25 cellular contexts compared by ENCODE assay signal in genomic region chr12:29334911-29335310, GRCh38.
"Had no signal": no experiment of that assay in that cellular context is flagged by ENCODE, and none has a peak within 500 bp of the region (broad histone marks: within the 10 kb centered on the region; RNA-seq: fewer than 3 reads in every experiment).

No MANE protein-coding gene starts in this region.

- H3K9me3 ChIP-seq: gastrocnemius medialis, ovary, psoas muscle, sigmoid colon, spleen, testis, tibial nerve, upper lobe of right lung, vagina had no signal

- H3K27me3 ChIP-seq: gastrocnemius medialis, ovary, sigmoid colon, spleen, testis, tibial nerve, upper lobe of right lung, vagina had no signal

- DNase-seq: cortex of kidney; effector memory CD8-positive, alpha-beta T cell; gastrocnemius medialis; head of caudate nucleus; kidney; natural killer cell; occipital lobe; ovary; posterior cingulate gyrus; psoas muscle; right cardiac atrium; sigmoid colon; spleen; stimulated activated CD4-positive, alpha-beta T cell treated with anti-CD3 and anti-CD28 coated beads, Interleukin-4, amount 100 ng/mL, for 4 hours; stimulated activated naive CD8-positive, alpha-beta T cell treated with anti-CD3 and anti-CD28 coated beads, Interleukin-15, Interleukin-2, amounts not matched to agents 100 U/mL and 50 U/mL, for 24 hours; substantia nigra; testis; upper lobe of right lung had no signal

- H3K27ac ChIP-seq: epithelial cell of prostate, gastrocnemius medialis, ovary, psoas muscle, sigmoid colon, spleen, testis, tibial nerve, upper lobe of right lung, vagina had no signal

- ATAC-seq: effector memory CD8-positive, alpha-beta T cell; esophagus mucosa; gastrocnemius medialis; left lobe of liver; natural killer cell; psoas muscle; right cardiac atrium; stimulated activated memory B cell treated with anti-CD40 and anti-IgM and Interleukin-4, amounts not matched to agents 10 μg/mL and 1 μg/mL and 100 μg/mL, for 72 hours; stimulated activated naive CD8-positive, alpha-beta T cell treated with anti-CD3 and anti-CD28 coated beads, Interleukin-15, Interleukin-2, amounts not matched to agents 100 U/mL and 50 U/mL, for 24 hours; upper lobe of right lung had no signal

- H3K4me1 ChIP-seq: gastrocnemius medialis, psoas muscle, sigmoid colon, spleen, testis, tibial nerve, upper lobe of right lung, vagina had no signal

- H3K4me3 ChIP-seq: gastrocnemius medialis, lung, ovary, psoas muscle, sigmoid colon, spleen, testis, tibial nerve, upper lobe of right lung, vagina had no signal

- H3K36me3 ChIP-seq: gastrocnemius medialis, ovary, vagina had no signal
